Comparison of ENCODE assay signal across 15 cellular contexts in the genomic region with DNA sequence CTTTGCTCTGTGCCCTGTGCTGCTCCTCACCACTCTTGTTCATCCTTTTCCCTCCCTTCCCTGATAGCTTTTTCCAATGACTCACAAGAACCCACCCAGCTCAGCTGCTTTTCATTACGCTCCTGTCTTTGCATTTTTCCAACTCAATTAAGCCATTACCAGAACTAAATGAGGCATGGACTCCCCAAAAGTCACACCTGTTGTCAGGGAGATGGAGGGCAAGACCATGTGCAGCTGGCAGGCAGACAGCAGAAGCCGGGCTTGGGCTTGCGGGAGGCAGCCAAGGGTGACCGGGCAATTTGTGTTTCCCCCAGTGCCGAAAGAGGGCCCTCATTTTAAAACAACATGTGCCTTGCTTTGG.
DNase-seq lines count a peak whose midpoint lies in the region; ATAC-seq, FAIRE-seq and TF ChIP-seq lines count a peak whose summit lies in the region.
"Had no signal": no experiment of that assay in that cellular context is flagged by ENCODE, and none has a peak within 500 bp of the region (broad histone marks: within the 10 kb centered on the region; RNA-seq: fewer than 3 reads in every experiment).

No MANE protein-coding gene starts in this region.

- no peaks in the 10 kb centered on the region for H3K27me3 ChIP-seq in mesendoderm (ENCODE audit: insufficient read depth, low read length, poor library complexity)
- peaks cover 0 to 15% of the 10 kb centered on the region in 2 experiments; a peak in 2 of 5 replicates for H3K27me3 ChIP-seq in HepG2 (ENCODE audit: control insufficient read depth in 1 of 2, insufficient read depth in 2 of 2, low read length in 2 of 2)
- H3K27me3 ChIP-seq: stomach had no signal

- peak; percentile 55 for ATAC-seq in HG03457 (IDR thresholded peaks at IDR 0.05; ENCODE audit: unreplicated experiment)
- ATAC-seq in stimulated activated naive B cell treated with anti-CD40 and anti-IgM and Interleukin-4, amounts not matched to agents 10 μg/mL and 1 μg/mL and 100 μg/mL, for 72 hours (replicated peaks), result peak; percentile 73 to 77
- ATAC-seq in HepG2, result no peak
- ATAC-seq in GM21737 (IDR thresholded peaks at IDR 0.05; ENCODE audit: unreplicated experiment), result no peak

- intact Hi-C loops in HepG2 (cut with micrococcal nuclease; ENCODE audit: unreplicated experiment), result no loop called here

- H3K79me2 ChIP-seq in mesendoderm (ENCODE audit: control insufficient read depth, insufficient read depth, low read length) (no peaks in the 10 kb centered on the region), HepG2 (ENCODE audit: insufficient read depth, low read length) (no peaks in the 10 kb centered on the region)

- no CpG with 5 or more reads among the region's 5 CpGs for WGBS in mesendoderm (ENCODE audit: extremely low coverage, insufficient coverage, low lambda C conversion rate)
- WGBS in HepG2 (ENCODE audit: low lambda C conversion rate), result 47% methylated on average over 4 of the region's 5 CpGs

- no peaks in the 10 kb centered on the region for H3K9me3 ChIP-seq in HepG2 (ENCODE audit: low read length)
- H3K9me3 ChIP-seq: stomach had no signal

- CTCF ChIA-PET in HepG2 (lab: Yijun Ruan, JAX; ENCODE audit: low intra/inter-chr PET ratio, low total read pairs), result no interaction called here

- no peak for FAIRE-seq in HepG2 (lab: Jason Lieb, UNC)
- FAIRE-seq: frontal cortex had no signal

- no peak overlapping the region for H3K4ac ChIP-seq in mesendoderm (ENCODE audit: low read depth, low read length)

- H3K36me3 ChIP-seq in mesendoderm (ENCODE audit: control insufficient read depth, insufficient read depth, low read length), result no peaks in the 10 kb centered on the region
- H3K36me3 ChIP-seq in HepG2 (replicated peaks in 1 of 2; ENCODE audit: control insufficient read depth in 1 of 2, insufficient read depth in 2 of 2, low read length in 2 of 2), result no peaks in the 10 kb centered on the region
- H3K36me3 ChIP-seq: stomach had no signal

- H3K9ac ChIP-seq in mesendoderm (ENCODE audit: low read length) (no peak overlapping the region), HepG2 (ENCODE audit: insufficient read depth, low read depth, low read length) (no peak overlapping the region)

- no peak overlapping the region for H3K23ac ChIP-seq in mesendoderm (ENCODE audit: low read length)

- H3K9me3 Mint-ChIP-seq in stimulated activated naive B cell treated with anti-CD40 and anti-IgM and Interleukin-4, amounts not matched to agents 10 μg/mL and 1 μg/mL and 100 μg/mL, for 72 hours, result no peaks in the 10 kb centered on the region
- H3K9me3 Mint-ChIP-seq: T-helper 2 cell treated with Interferon-gamma antibody and Interleukin-4, amounts not matched to agents 5 μg/mL and 100 μg/mL, for 36 hours had no signal

- H2BK5ac ChIP-seq in mesendoderm (ENCODE audit: low read length), result no peak overlapping the region

- H3K4me2 ChIP-seq in mesendoderm (ENCODE audit: low read length) (no peak overlapping the region), HepG2 (ENCODE audit: low read depth, low read length) (no peak overlapping the region)

- H4K20me1 ChIP-seq in HepG2 (ENCODE audit: insufficient read depth, low read length), result no peaks in the 10 kb centered on the region

- H2AK5ac ChIP-seq in mesendoderm (ENCODE audit: low read length), result no peak overlapping the region

- H2AFZ ChIP-seq in HepG2 (ENCODE audit: low read length), result no peak overlapping the region

- POLR2A ChIA-PET in HepG2 (lab: Yijun Ruan, JAX), result no interaction called here

- DNase-seq in DMS 273 (lab: John Stamatoyannopoulos, UW; ENCODE audit: unreplicated experiment) (peak; percentile 38), DMS 273 treated with DMSO at 0.1 percent for 48 hours (lab: John Stamatoyannopoulos, UW) (no peak), astrocyte of the spinal cord (ENCODE audit: low read depth, low spot score) (peak; percentile 4), mesendoderm (no peak), HepG2 (ENCODE audit: low spot score) (no peak)
- peak; percentile 26 for DNase-seq in stimulated activated naive B cell treated with anti-CD40 and anti-IgM and Interleukin-4, amounts not matched to agents 10 μg/mL and 1 μg/mL and 100 μg/mL, for 72 hours
- DNase-seq: cortex of kidney; nucleus accumbens; stimulated activated CD4-positive, alpha-beta T cell treated with anti-CD3 and anti-CD28 coated beads, Interleukin-1b, Interleukin-23, amount 100 ng/mL, for 48 hours; stomach had no signal

- in situ Hi-C loops in astrocyte of the spinal cord (cut with HindIII; ENCODE audit: low sequenced_read_pairs), result no loop called here
- in situ Hi-C loops in HepG2 (cut with HindIII; ENCODE audit: extremely low pct_ligation_motif_present, low pct_unique_long_range_greater_than_20kb), result no loop called here

- no peak overlapping the region for H4K5ac ChIP-seq in mesendoderm (ENCODE audit: low read length)

- no peak for TF ChIP-seq POLR2A in HepG2 (IDR thresholded peaks at IDR 0.05; ENCODE audit: insufficient read depth in 1 of 2, low read depth in 2 of 2, low read length in 2 of 2)

- no peaks in the 10 kb centered on the region for H3K27me3 Mint-ChIP-seq in stimulated activated naive B cell treated with anti-CD40 and anti-IgM and Interleukin-4, amounts not matched to agents 10 μg/mL and 1 μg/mL and 100 μg/mL, for 72 hours

- no TSS peak for BruUV-seq in HepG2 (replicated peaks; lab: Mats Ljungman, UMichigan)

- H3K4me1 ChIP-seq in mesendoderm (ENCODE audit: control insufficient read depth, low read depth, low read length), result no peaks in the 10 kb centered on the region
- no peaks in the 10 kb centered on the region for H3K4me1 ChIP-seq in HepG2 (ENCODE audit: insufficient read depth, low read length)
- H3K4me1 ChIP-seq: stomach had no signal

- no peak overlapping the region for H2BK15ac ChIP-seq in mesendoderm (replicated peaks; ENCODE audit: low read depth)

- peak overlapping the region in 1 of 2 donors; percentile 26 for H3K4me3 Mint-ChIP-seq in stimulated activated naive B cell treated with anti-CD40 and anti-IgM and Interleukin-4, amounts not matched to agents 10 μg/mL and 1 μg/mL and 100 μg/mL, for 72 hours
- H3K4me3 Mint-ChIP-seq: T-helper 2 cell treated with Interferon-gamma antibody and Interleukin-4, amounts not matched to agents 5 μg/mL and 100 μg/mL, for 36 hours had no signal

- no peaks in the 10 kb centered on the region for H3K79me1 ChIP-seq in mesendoderm (ENCODE audit: low read length)

- H4K8ac ChIP-seq in mesendoderm (ENCODE audit: low read depth, low read length), result no peak overlapping the region

- H2BK120ac ChIP-seq in mesendoderm (ENCODE audit: low read depth, low read length), result no peak overlapping the region

- H3K4me3 ChIP-seq in astrocyte of the spinal cord (ENCODE audit: low read depth, low read length) (no peak overlapping the region), mesendoderm (ENCODE audit: low read length) (no peak overlapping the region), HepG2 (replicated peaks in 1 of 3; ENCODE audit: insufficient read depth in 1 of 3, low read depth in 2 of 3, low read length in 3 of 3) (no peak overlapping the region)
- H3K4me3 ChIP-seq: stomach had no signal

- H3K18ac ChIP-seq in mesendoderm (ENCODE audit: low read length), result no peak overlapping the region

- H3K56ac ChIP-seq in mesendoderm (ENCODE audit: low read length), result no peak overlapping the region

- no peaks in the 10 kb centered on the region for H3K36me3 Mint-ChIP-seq in stimulated activated naive B cell treated with anti-CD40 and anti-IgM and Interleukin-4, amounts not matched to agents 10 μg/mL and 1 μg/mL and 100 μg/mL, for 72 hours

- peaks cover 34 to 44% of the 10 kb centered on the region in 2 donors for H3K4me1 Mint-ChIP-seq in stimulated activated naive B cell treated with anti-CD40 and anti-IgM and Interleukin-4, amounts not matched to agents 10 μg/mL and 1 μg/mL and 100 μg/mL, for 72 hours

- TF ChIP-seq EP300 in HepG2 (IDR thresholded peaks at IDR 0.05; ENCODE audit: low read depth in 2 of 2, low read length in 2 of 2) (no peak), HepG2 (CRISPR knock-in tag; IDR thresholded peaks at IDR 0.05; ENCODE audit: borderline replicate concordance) (no peak)

- TF ChIP-seq CTCF in astrocyte of the spinal cord (IDR thresholded peaks at IDR 0.05; ENCODE audit: low read depth, low read length) (no peak), HepG2 (CRISPR knock-in tag; IDR thresholded peaks at IDR 0.05) (no peak)

- TF ChIP-seq RAD21 in HepG2 (CRISPR knock-in tag; IDR thresholded peaks at IDR 0.05), result no peak

- H3K27ac ChIP-seq in mesendoderm (ENCODE audit: low read depth, low read length), result no peak overlapping the region
- no peak overlapping the region for H3K27ac ChIP-seq in HepG2 (ENCODE audit: extremely low read length, insufficient read depth, low read length)
- H3K27ac ChIP-seq: 22Rv1 had no signal

- peak overlapping the region; percentile 6 for H3K27ac Mint-ChIP-seq in stimulated activated naive B cell treated with anti-CD40 and anti-IgM and Interleukin-4, amounts not matched to agents 10 μg/mL and 1 μg/mL and 100 μg/mL, for 72 hours
- H3K27ac Mint-ChIP-seq: T-helper 2 cell treated with Interferon-gamma antibody and Interleukin-4, amounts not matched to agents 5 μg/mL and 100 μg/mL, for 36 hours had no signal

TF ChIP-seq in HepG2, 621 proteins besides CTCF, POLR2A, EP300 and RAD21:
- TF ChIP-seq FIP1L1 (IDR thresholded peaks at IDR 0.05; ENCODE audit: borderline replicate concordance, insufficient read depth, low read depth, low read length), result no peak
TF ChIP-seq in HepG2: peak in this region for 0.

Comparison
In these comparisons a context has a peak if more than half of its experiments do, and no peak if none do; other contexts are left out.
1. DNase-seq: peak in DMS 273 (single experiment), astrocyte of the spinal cord (single experiment) and stimulated activated naive B cell treated with anti-CD40 and anti-IgM and Interleukin-4, amounts not matched to agents 10 μg/mL and 1 μg/mL and 100 μg/mL, for 72 hours (single experiment); none in DMS 273 treated with DMSO at 0.1 percent for 48 hours (single experiment), mesendoderm (single experiment) and HepG2 (single experiment).
2. ATAC-seq: peak in HG03457 (single experiment) and stimulated activated naive B cell treated with anti-CD40 and anti-IgM and Interleukin-4, amounts not matched to agents 10 μg/mL and 1 μg/mL and 100 μg/mL, for 72 hours (2 of 2); none in HepG2 (single experiment) and GM21737 (single experiment).